In genomic region chr3:127671523-127672428, GRCh38 we compare ENCODE assay signal across 8 cellular contexts. TPM values are rescaled to one million over a fixed set of nuclear protein-coding genes. Genes with fewer than 3 reads are reported as not detected.
DNase-seq lines count a peak whose midpoint lies in the region; ATAC-seq and TF ChIP-seq lines count a peak whose summit lies in the region.

No MANE protein-coding gene starts in this region.

- H3K4me3 ChIP-seq in OCI-LY7 (ENCODE audit: low read depth, low read length, poor library complexity, severe bottlenecking) (peak overlapping the region; percentile 84), astrocyte of the spinal cord (ENCODE audit: low read depth, low read length) (peak overlapping the region; percentile 51)

- no peaks in the 10 kb centered on the region for H3K36me3 ChIP-seq in OCI-LY7 (ENCODE audit: insufficient read depth, low read length)

- in situ Hi-C loops in astrocyte of the spinal cord (cut with HindIII; ENCODE audit: low sequenced_read_pairs) = no loop called here

- intact Hi-C loops in OCI-LY7 (cut with micrococcal nuclease; ENCODE audit: unreplicated experiment) = loop anchor here (2.0 to 5.0 kb wide), 3 partner anchors 65 to 94 kb away; partner anchors contain the start of gene MCM2

- H3K27ac ChIP-seq in OCI-LY7 (ENCODE audit: low read depth, low read length, poor library complexity, severe bottlenecking) = peak overlapping the region; percentile 51

- BruUV-seq in OCI-LY7 (replicated peaks; lab: Mats Ljungman, UMichigan) = no TSS peak

- H2AFZ ChIP-seq in OCI-LY7 (ENCODE audit: low read length) = peak overlapping the region; percentile 82; the same call in 1 of the 2 replicates

- no peaks in the 10 kb centered on the region for H4K20me1 ChIP-seq in OCI-LY7 (ENCODE audit: insufficient read depth, low read length)

- no peaks in the 10 kb centered on the region for H3K9me2 ChIP-seq in OCI-LY7 (ENCODE audit: insufficient read depth, low read length)

- CTCF ChIA-PET in OCI-LY7 (lab: Charles Lee; ENCODE audit: unreplicated experiment) = no interaction called here

- peaks cover 24% of the 10 kb centered on the region for H3K4me1 ChIP-seq in OCI-LY7 (ENCODE audit: insufficient read depth, low read length, poor library complexity, severe bottlenecking)

- ATAC-seq in GM18498 (IDR thresholded peaks at IDR 0.05; ENCODE audit: unreplicated experiment) = peak; percentile 22
- peak; percentile 11 for ATAC-seq in HG02623 (IDR thresholded peaks at IDR 0.05; ENCODE audit: unreplicated experiment)

- TF ChIP-seq CTCF in OCI-LY7 (conservative IDR thresholded peaks at IDR 0.05; ENCODE audit: low read length) (peak; percentile 22; the same call in 1 of the 2 replicates), astrocyte of the spinal cord (IDR thresholded peaks at IDR 0.05; ENCODE audit: low read depth, low read length) (no peak)

- peak overlapping the region; percentile 95 for H3K4me2 ChIP-seq in OCI-LY7 (ENCODE audit: low read length)

- no peaks in the 10 kb centered on the region for H3K9me3 ChIP-seq in OCI-LY7 (ENCODE audit: low read length)

- DNase-seq in OCI-LY7 (ENCODE audit: low spot score) (peak; percentile 33), astrocyte of the spinal cord (ENCODE audit: low read depth, low spot score) (no peak), iPS-NIHi11 (ENCODE audit: low spot score) (peak; percentile 43), anterior cingulate cortex (lab: John Stamatoyannopoulos, UW) (no peak), HCEC 1CT (no peak)
- peak; percentile 8 to 30 for DNase-seq in stimulated activated CD4-positive, alpha-beta T cell treated with anti-CD3 and anti-CD28 coated beads, Interleukin-1b, Interleukin-23, amount 100 ng/mL, for 4 hours (ENCODE audit: low read depth in 2 of 2)

- no peaks in the 10 kb centered on the region for H3K79me2 ChIP-seq in OCI-LY7 (ENCODE audit: insufficient read depth, low read depth, low read length)

- POLR2A ChIA-PET in OCI-LY7 (lab: Charles Lee) = interaction anchor here (0.6 to 1.2 kb wide), 2 partner anchors 74 to 131 kb away, joined by 3 to 5 read pairs; partner anchors contain the start of gene MCM2

RNA-seq across cellular contexts. Expression of gene ABTB1, which starts 1.0 kb away (rescaled TPM):
- total RNA-seq in OCI-LY7 (2014; rRNA removed; shearing (Covaris generic)) = 4.4 and 9.1 TPM in 2 replicates
- total RNA-seq in OCI-LY7 (2022) = 14.0 and 14.5 TPM in 2 replicates

RNA-seq across cellular contexts. Expression of gene PODXL2, which starts 42.8 kb away (rescaled TPM):
- 29.4 and 37.7 TPM in 2 replicates for total RNA-seq in OCI-LY7 (2014; rRNA removed; shearing (Covaris generic))
- 15.2 and 16.1 TPM in 2 replicates for total RNA-seq in OCI-LY7 (2022)

Comparison
In these comparisons a context has a peak if more than half of its experiments do, and no peak if none do; other contexts are left out.
1. DNase-seq: peak in OCI-LY7 (single experiment), iPS-NIHi11 (single experiment) and stimulated activated CD4-positive, alpha-beta T cell treated with anti-CD3 and anti-CD28 coated beads, Interleukin-1b, Interleukin-23, amount 100 ng/mL, for 4 hours (2 of 2); none in astrocyte of the spinal cord (single experiment), anterior cingulate cortex (0 of 58) and HCEC 1CT (single experiment).